ENCODE assay signal across 12 cellular contexts in genomic region chr22:37965940-37966664, GRCh38. TPM values are rescaled to one million over a fixed set of nuclear protein-coding genes. Genes with fewer than 3 reads are reported as not detected.
A peak's percentile ranks its signal among the peaks of the same experiment; 100 is the strongest.
DNase-seq lines count a peak whose midpoint lies in the region; ATAC-seq and TF ChIP-seq lines count a peak whose summit lies in the region.
"Had no signal": no experiment of that assay in that cellular context is flagged by ENCODE, and none has a peak within 500 bp of the region (broad histone marks: within the 10 kb centered on the region; RNA-seq: fewer than 3 reads in every experiment).

No MANE protein-coding gene starts in this region.

- H3K4me2 ChIP-seq in IMR-90 (ENCODE audit: low read depth, low read length), result no peak overlapping the region

- no peaks in the 10 kb centered on the region for H3K27me3 ChIP-seq in IMR-90 (ENCODE audit: control insufficient read depth, insufficient read depth, low read length)
- H3K27me3 ChIP-seq in heart right ventricle, result no peaks in the 10 kb centered on the region

- H3K4me3 Mint-ChIP-seq in chondrocyte (ENCODE audit: unreplicated experiment), result no peak overlapping the region
- H3K4me3 Mint-ChIP-seq: activated naive CD8-positive, alpha-beta T cell; activated T-cell treated with anti-CD3 and anti-CD28 coated beads, Interleukin-2, amount 50 U/mL, for 72 hours had no signal

- TF ChIP-seq CTCF in IMR-90 (conservative IDR thresholded peaks at IDR 0.05; ENCODE audit: low read depth, low read length) (no peak), chondrocyte (IDR thresholded peaks at IDR 0.05) (no peak), heart right ventricle (IDR thresholded peaks at IDR 0.05) (no peak)

- ATAC-seq in IMR-90 (ENCODE audit: low read depth), result peak; percentile 49
- peak in 4 of 8 donors; percentile 54 to 69 (median 56) for ATAC-seq in heart right ventricle
- ATAC-seq in HG02588 (IDR thresholded peaks at IDR 0.05; ENCODE audit: unreplicated experiment), result no peak
- no peak for ATAC-seq in HG02852 (IDR thresholded peaks at IDR 0.05; ENCODE audit: unreplicated experiment)

- no peak overlapping the region for H2AK5ac ChIP-seq in IMR-90 (ENCODE audit: low read depth, low read length)

- H2BK15ac ChIP-seq in IMR-90 (ENCODE audit: low read depth, low read length), result no peak overlapping the region

- peak overlapping the region; percentile 36; the same call in 1 of the 2 replicates for H3K18ac ChIP-seq in IMR-90 (ENCODE audit: low read depth, low read length)

- TF ChIP-seq RAD21 in IMR-90 (IDR thresholded peaks at IDR 0.05; ENCODE audit: low read length), result no peak

- dilution Hi-C loops in IMR-90 (cut with HindIII; ENCODE audit: low sequenced_read_pairs, unreplicated experiment), result no loop called here

- peak overlapping the region; percentile 87 for H3K27ac Mint-ChIP-seq in chondrocyte (ENCODE audit: unreplicated experiment)
- H3K27ac Mint-ChIP-seq: activated naive CD8-positive, alpha-beta T cell; activated T-cell treated with anti-CD3 and anti-CD28 coated beads, Interleukin-2, amount 50 U/mL, for 72 hours had no signal

- H3K79me1 ChIP-seq in IMR-90 (ENCODE audit: low read depth in 1 of 2, low read length in 2 of 2), result peaks cover 14 to 17% of the 10 kb centered on the region in 2 experiments

- H3K9me3 Mint-ChIP-seq in chondrocyte (ENCODE audit: low read depth), result no peaks in the 10 kb centered on the region
- H3K9me3 Mint-ChIP-seq: activated T-cell treated with anti-CD3 and anti-CD28 coated beads, Interleukin-2, amount 50 U/mL, for 72 hours had no signal

- peaks cover 22% of the 10 kb centered on the region for H3K4me1 Mint-ChIP-seq in chondrocyte (ENCODE audit: low read depth)

- CTCF ChIA-PET in IMR-90 (lab: Yijun Ruan, JAX), result interaction anchor here (0.6 to 1.3 kb wide), 4 partner anchors 32 to 148 kb away, joined by 3 to 6 read pairs (median 4); no protein-coding TSS in a partner anchor

- H3K4me3 ChIP-seq in IMR-90 (ENCODE audit: insufficient read depth, low read depth, low read length) (no peak overlapping the region), heart right ventricle (no peak overlapping the region)

- H3K9me3 ChIP-seq in IMR-90 (ENCODE audit: control insufficient read depth, insufficient read depth, low read length) (no peaks in the 10 kb centered on the region), heart right ventricle (no peaks in the 10 kb centered on the region)

- H2BK20ac ChIP-seq in IMR-90 (ENCODE audit: low read depth, low read length), result no peak overlapping the region

- peak overlapping the region; percentile 7 for H2AK9ac ChIP-seq in IMR-90 (replicated peaks; ENCODE audit: low read depth, low read length, poor library complexity)

- DNase-seq in IMR-90, result peak; percentile 11
- DNase-seq in chondrocyte (ENCODE audit: low spot score), result no peak
- no peak for DNase-seq in heart right ventricle
- DNase-seq in renal cortical epithelial cell (ENCODE audit: low read depth), result peak; percentile 53
- no peak for DNase-seq in DMS79 treated with DMSO at 0.1 percent for 48 hours (lab: John Stamatoyannopoulos, UW)
- no peak for DNase-seq in NCI-H446 (lab: John Stamatoyannopoulos, UW)
- DNase-seq: glutamatergic neuron had no signal

- H3K27me3 Mint-ChIP-seq in chondrocyte (ENCODE audit: low read depth), result no peaks in the 10 kb centered on the region
- H3K27me3 Mint-ChIP-seq: activated naive CD8-positive, alpha-beta T cell had no signal

- no TSS peak for BruUV-seq in IMR-90 (replicated peaks; lab: Mats Ljungman, UMichigan)

- H3K4ac ChIP-seq in IMR-90 (ENCODE audit: low read depth, low read length), result no peak overlapping the region

- H2AFZ ChIP-seq in IMR-90 (replicated peaks; ENCODE audit: low read length, poor library complexity), result peak overlapping the region; percentile 2

- H3K14ac ChIP-seq in IMR-90 (replicated peaks; ENCODE audit: low read depth, low read length), result no peak overlapping the region; the same call in 1 of the 2 replicates

- H3K9me1 ChIP-seq in IMR-90 (ENCODE audit: insufficient read depth, low read length), result peaks cover 5% of the 10 kb centered on the region; the same call in 1 of the 2 replicates

- no peak overlapping the region for H4K5ac ChIP-seq in IMR-90 (ENCODE audit: low read depth, low read length)

- no peak overlapping the region for H4K8ac ChIP-seq in IMR-90 (ENCODE audit: low read depth in 2 of 2, low read length in 2 of 2)

- no peak overlapping the region for H3K23ac ChIP-seq in IMR-90 (ENCODE audit: low read depth, low read length)

- no peak overlapping the region for H3K27ac ChIP-seq in IMR-90 (ENCODE audit: insufficient read depth, low read length)
- H3K27ac ChIP-seq in heart right ventricle, result peak overlapping the region in 6 of 10 donors; percentile 8 to 70 (median 44)

- no peak overlapping the region for H3K56ac ChIP-seq in IMR-90 (ENCODE audit: extremely low read depth, insufficient read depth, low read length)

- no peak overlapping the region for H3K9ac ChIP-seq in IMR-90 (ENCODE audit: low read depth, low read length)

- POLR2A ChIA-PET in IMR-90 (lab: Charles Lee; ENCODE audit: unreplicated experiment), result no interaction called here

- in situ Hi-C loops in IMR-90 (cut with MboI; ENCODE audit: low sequenced_read_pairs), result no loop called here

- peak overlapping the region; percentile 21 for H2BK5ac ChIP-seq in IMR-90 (ENCODE audit: low read depth, low read length, poor library complexity, severe bottlenecking)

- no peak overlapping the region for H2BK120ac ChIP-seq in IMR-90 (ENCODE audit: low read depth, low read length)

- no peak for TF ChIP-seq POLR2A in IMR-90 (IDR thresholded peaks at IDR 0.05; ENCODE audit: low read depth, low read length)

- H4K91ac ChIP-seq in IMR-90 (ENCODE audit: insufficient read depth, low read depth, low read length), result 0 out of 2 replicates have a peak overlapping the region, but pooled peaks have one; percentile 14

- H3K36me3 ChIP-seq in IMR-90 (ENCODE audit: control insufficient read depth, insufficient read depth, low read length) (peaks cover 34% of the 10 kb centered on the region), heart right ventricle (peaks cover 0 to 83% (median 33%) of the 10 kb centered on the region in 9 donors)

- peaks cover 33% of the 10 kb centered on the region for H3K36me3 Mint-ChIP-seq in chondrocyte (ENCODE audit: low read depth)

- WGBS in IMR-90 (ENCODE audit: extremely low coverage in 2 of 2, insufficient read length in 1 of 2), 2 experiments, result 79% methylated on average over 3 of the region's 9 CpGs; no CpG with 5 or more reads in 1 of the 2 experiments
- 66 to 71% methylated on average over 9 of the region's 9 CpGs for WGBS in heart right ventricle, 2 donors

- peaks cover 12% of the 10 kb centered on the region for H4K20me1 ChIP-seq in IMR-90 (ENCODE audit: insufficient read depth, low read length)

- peaks cover 7% of the 10 kb centered on the region for H3K4me1 ChIP-seq in IMR-90 (ENCODE audit: control insufficient read depth, insufficient read depth, low read length)
- peaks cover 0 to 25% (median 12%) of the 10 kb centered on the region in 9 donors for H3K4me1 ChIP-seq in heart right ventricle

- intact Hi-C loops in IMR-90 (cut with micrococcal nuclease), result loop anchor here (1.0 kb wide), 2 partner anchors 79 to 149 kb away; no protein-coding TSS in a partner anchor
- intact Hi-C loops in heart right ventricle (cut with DNase I), result loop anchor here in 9 of 10 donors (2.0 to 10.0 kb wide), 5 partner anchors 79 to 151 kb away; no protein-coding TSS in a partner anchor

TF ChIP-seq in IMR-90, 13 proteins besides CTCF, POLR2A, EP300 and RAD21 (continues in another document):
- TF ChIP-seq NFE2L2 (IDR thresholded peaks at IDR 0.05; ENCODE audit: low read depth, low read length) (no peak), MAFK (IDR thresholded peaks at IDR 0.05; ENCODE audit: low read depth, low read length) (no peak), ELK1 (IDR thresholded peaks at IDR 0.05; ENCODE audit: borderline replicate concordance, low read depth, low read length) (no peak), RFX5 (IDR thresholded peaks at IDR 0.05; ENCODE audit: low read depth, low read length) (no peak), CHD1 (IDR thresholded peaks at IDR 0.05; ENCODE audit: low read depth, low read length) (no peak), CEBPB (IDR thresholded peaks at IDR 0.05; ENCODE audit: low read depth, low read length) (no peak), FOS (IDR thresholded peaks at IDR 0.05; ENCODE audit: low read depth, low read length) (no peak)

RNA-seq across cellular contexts. Expression of gene POLR2F, which starts 12.6 kb away (rescaled TPM):
- total RNA-seq in IMR-90 (2012; rRNA removed) (26.0 and 68.6 TPM in 2 replicates), chondrocyte (63.0 to 72.6 TPM (median 67.5 TPM) in 3 replicates), heart right ventricle (10 to 100 TPM; 62.4 to 95.7 (median 76.6) TPM), renal cortical epithelial cell (14.2 and 37.9 TPM in 2 replicates)
- polyA plus RNA-seq in IMR-90 (2012; rRNA removed) (147 and 180 TPM in 2 replicates), heart right ventricle (100 to 1,000 TPM; 150 to 200 TPM)
- polyA plus RNA-seq in IMR-90 (2012; cell fraction: cytosol; rRNA removed), result 113 and 116 TPM in 2 replicates
- polyA plus RNA-seq in IMR-90 (2012; cell fraction: nucleus; rRNA removed; ENCODE audit: low replicate concordance), result 36.6 and 58.9 TPM in 2 replicates

RNA-seq across cellular contexts. Expression of gene C22orf23, which starts 12.7 kb away (rescaled TPM):
- 0.28 and 0.54 TPM in 2 replicates for total RNA-seq in IMR-90 (2012; rRNA removed)
- 0.39 and 0.50 TPM in 2 replicates for polyA plus RNA-seq in IMR-90 (2012; rRNA removed)
- polyA plus RNA-seq in IMR-90 (2012; cell fraction: cytosol; rRNA removed), result 0.31 and 0.54 TPM in 2 replicates
- polyA plus RNA-seq in IMR-90 (2012; cell fraction: nucleus; rRNA removed; ENCODE audit: low replicate concordance), result 1.0 TPM in 2 replicates
- total RNA-seq in chondrocyte, result not detected in 3 replicates
- total RNA-seq in heart right ventricle, result 1 to 10 TPM in 2 of 10 donors, under 1 TPM in 8; 0.17 to 1.1 (median 0.55) TPM
- under 1 TPM; 0.22 to 0.25 TPM for polyA plus RNA-seq in heart right ventricle
- 0.05 TPM in 1 of 2 replicates, not detected in the other for total RNA-seq in renal cortical epithelial cell
- total RNA-seq: mesenteric fat pad had no signal

RNA-seq across cellular contexts. Expression of gene SOX10, which starts 18.3 kb away (rescaled TPM):
- not detected in 2 replicates for total RNA-seq in IMR-90 (2012; rRNA removed)
- not detected in 2 replicates for polyA plus RNA-seq in IMR-90 (2012; rRNA removed)
- polyA plus RNA-seq in IMR-90 (2012; cell fraction: cytosol; rRNA removed), result not detected in 2 replicates
- not detected in 2 replicates for polyA plus RNA-seq in IMR-90 (2012; cell fraction: nucleus; rRNA removed; ENCODE audit: low replicate concordance)
- not detected in 3 replicates for total RNA-seq in chondrocyte
- 1 to 10 TPM in 5 of 10 donors, under 1 TPM in 5; 0.11 to 3.2 (median 0.78) TPM for total RNA-seq in heart right ventricle
- 1 to 10 TPM; 1.8 to 3.8 TPM for polyA plus RNA-seq in heart right ventricle
- total RNA-seq in renal cortical epithelial cell, result not detected in 2 replicates
- total RNA-seq: activated T-cell treated with anti-CD3 and anti-CD28 coated beads, Interleukin-2, amount 50 U/mL, for 72 hours; mesenteric fat pad had no signal

Comparison
In these comparisons a context has a peak if more than half of its experiments do, and no peak if none do; other contexts are left out.
1. DNase-seq: peak in IMR-90 (single experiment) and renal cortical epithelial cell (single experiment); none in chondrocyte (single experiment), heart right ventricle (0 of 2), DMS79 treated with DMSO at 0.1 percent for 48 hours (single experiment) and NCI-H446 (0 of 2).